In the genomic region with DNA sequence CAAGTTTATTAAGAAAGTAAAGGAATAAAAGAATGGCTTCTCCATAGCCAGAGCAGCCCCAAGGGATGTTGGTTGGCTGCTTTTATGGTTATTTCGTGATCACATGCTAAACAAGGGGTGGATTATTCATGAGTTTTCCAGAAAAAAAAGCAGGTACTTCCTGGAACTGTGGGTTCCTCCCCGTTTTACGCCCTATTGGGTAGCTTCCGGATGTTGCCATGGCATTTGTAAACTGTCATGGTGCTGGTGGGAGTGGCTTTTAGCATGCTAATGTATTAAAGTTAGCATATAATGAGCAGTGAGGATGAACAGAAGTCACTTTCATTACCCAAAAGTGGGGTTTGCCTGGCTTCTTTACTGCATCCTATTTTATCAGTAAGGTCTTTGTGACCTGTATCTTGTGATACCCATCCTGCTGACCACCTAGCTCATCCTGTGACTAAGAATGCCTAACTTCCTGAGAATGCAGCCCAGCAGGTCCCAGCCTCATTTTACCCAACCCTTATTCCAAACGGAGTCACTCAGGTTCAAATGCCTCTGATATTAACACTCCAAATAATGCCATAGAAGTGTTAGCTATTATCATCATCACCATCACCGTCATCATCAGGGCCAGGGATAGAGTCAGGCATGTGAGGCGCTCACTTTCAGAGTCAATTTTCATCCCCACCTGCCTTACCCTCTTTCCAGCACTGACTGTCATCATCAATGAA, we compare ENCODE assay signal across 18 cellular contexts.
DNase-seq lines count a peak whose midpoint lies in the region; ATAC-seq and TF ChIP-seq lines count a peak whose summit lies in the region.
"Had no signal": no experiment of that assay in that cellular context is flagged by ENCODE, and none has a peak within 500 bp of the region (broad histone marks: within the 10 kb centered on the region; RNA-seq: fewer than 3 reads in every experiment).

No MANE protein-coding gene starts in this region.

- no peak overlapping the region for H2BK15ac ChIP-seq in mesenchymal stem cell (ENCODE audit: low read depth, poor library complexity, severe bottlenecking)

- no peak overlapping the region for H3K4me3 ChIP-seq in fibroblast of the aortic adventitia (ENCODE audit: low read depth, low read length)
- H3K4me3 ChIP-seq in mesenchymal stem cell (ENCODE audit: insufficient read depth in 1 of 2, low read depth in 1 of 2, low read length in 2 of 2) = peak overlapping the region in 1 of 2 experiments; percentile 49
- H3K4me3 ChIP-seq in gastrocnemius medialis = no peak overlapping the region
- H3K4me3 ChIP-seq in thyroid gland (replicated peaks in 1 of 3) = no peak overlapping the region
- H3K4me3 ChIP-seq: BLaER1 had no signal

- no peak overlapping the region for H3K4ac ChIP-seq in mesenchymal stem cell (ENCODE audit: low read depth in 1 of 2, low read length in 2 of 2)

- H3K4me3 Mint-ChIP-seq in activated CD8-positive, alpha-beta memory T cell treated with anti-CD3 and anti-CD28 coated beads, Interleukin-2, amount 10 ng/mL, durations not matched to agents 7 days and 5 days = no peak overlapping the region
- H3K4me3 Mint-ChIP-seq in activated CD4-positive, alpha-beta memory T cell treated with anti-CD3 and anti-CD28 coated beads, Interleukin-2, amount 10 ng/mL, durations not matched to agents 7 days and 5 days = no peak overlapping the region
- H3K4me3 Mint-ChIP-seq: CD8-positive, alpha-beta memory T cell had no signal

- H3K9me3 ChIP-seq in mesenchymal stem cell (ENCODE audit: control insufficient read depth, low read length) (no peaks in the 10 kb centered on the region), gastrocnemius medialis (no peaks in the 10 kb centered on the region), thyroid gland (no peaks in the 10 kb centered on the region)
- H3K9me3 ChIP-seq: BLaER1 had no signal

- peaks cover 11% of the 10 kb centered on the region for H3K27me3 Mint-ChIP-seq in activated CD8-positive, alpha-beta memory T cell treated with anti-CD3 and anti-CD28 coated beads, Interleukin-2, amount 10 ng/mL, durations not matched to agents 7 days and 5 days
- peaks cover 7% of the 10 kb centered on the region for H3K27me3 Mint-ChIP-seq in activated CD4-positive, alpha-beta memory T cell treated with anti-CD3 and anti-CD28 coated beads, Interleukin-2, amount 10 ng/mL, durations not matched to agents 7 days and 5 days

- no peak overlapping the region for H2BK5ac ChIP-seq in mesenchymal stem cell (ENCODE audit: low read depth, low read length, poor library complexity, severe bottlenecking)

- H2AFZ ChIP-seq in mesenchymal stem cell (ENCODE audit: low read depth, low read length) = no peak overlapping the region

- ATAC-seq in Right ventricle myocardium superior (ENCODE audit: poor library complexity) = peak; percentile 68
- ATAC-seq in activated CD8-positive, alpha-beta memory T cell treated with anti-CD3 and anti-CD28 coated beads, Interleukin-2, amount 10 ng/mL, durations not matched to agents 7 days and 5 days = no peak
- ATAC-seq in gastrocnemius medialis = no peak

- no peak overlapping the region for H2BK12ac ChIP-seq in mesenchymal stem cell (ENCODE audit: low read length in 2 of 2)

- H3K14ac ChIP-seq in mesenchymal stem cell (ENCODE audit: low read length in 2 of 2) = no peak overlapping the region

- no peak overlapping the region for H3K18ac ChIP-seq in mesenchymal stem cell (ENCODE audit: low read depth in 1 of 2, low read length in 2 of 2)

- CTCF ChIA-PET in activated CD8-positive, alpha-beta memory T cell treated with anti-CD3 and anti-CD28 coated beads, Interleukin-2, amount 10 ng/mL, durations not matched to agents 7 days and 5 days (lab: Charles Lee) = interaction anchor here (0.9 to 1.5 kb wide), 3 partner anchors 207 to 672 kb away, joined by 3 to 5 read pairs (median 3); no protein-coding TSS in a partner anchor
- CTCF ChIA-PET in activated CD4-positive, alpha-beta memory T cell treated with anti-CD3 and anti-CD28 coated beads, Interleukin-2, amount 10 ng/mL, durations not matched to agents 7 days and 5 days (lab: Charles Lee) = interaction anchor here (1.8 to 3.1 kb wide), 4 partner anchors 9 to 284 kb away, joined by 4 to 12 read pairs (median 10); partner anchors contain the start of gene CCDC6

- peak overlapping the region; percentile 43 for H3K9ac ChIP-seq in mesenchymal stem cell (ENCODE audit: low read length)
- H3K9ac ChIP-seq: BLaER1, KMS-11 had no signal

- DNase-seq in Right ventricle myocardium superior (no peak), cardiac septum (ENCODE audit: low spot score) (no peak), fibroblast of the aortic adventitia (ENCODE audit: low read depth) (peak; percentile 60), mesenchymal stem cell (no peak), gastrocnemius medialis (no peak), thyroid gland (no peak)
- no peak for DNase-seq in activated CD8-positive, alpha-beta memory T cell treated with anti-CD3 and anti-CD28 coated beads, Interleukin-2, amount 10 ng/mL, durations not matched to agents 7 days and 5 days
- no peak for DNase-seq in activated CD4-positive, alpha-beta memory T cell treated with anti-CD3 and anti-CD28 coated beads, Interleukin-2, amount 10 ng/mL, durations not matched to agents 7 days and 5 days
- DNase-seq: 8988T; CD8-positive, alpha-beta memory T cell; DMS 273 treated with DMSO at 0.1 percent for 48 hours; GF-D8; NCI-H1048; NCI-H1436 treated with DMSO at 0.1 percent for 48 hours; NCI-H2029 treated with DMSO at 0.1 percent for 48 hours; NCI-H774 had no signal

- H3K4me1 Mint-ChIP-seq in activated CD8-positive, alpha-beta memory T cell treated with anti-CD3 and anti-CD28 coated beads, Interleukin-2, amount 10 ng/mL, durations not matched to agents 7 days and 5 days = peaks cover 4% of the 10 kb centered on the region
- H3K4me1 Mint-ChIP-seq in activated CD4-positive, alpha-beta memory T cell treated with anti-CD3 and anti-CD28 coated beads, Interleukin-2, amount 10 ng/mL, durations not matched to agents 7 days and 5 days = peaks cover 3% of the 10 kb centered on the region

- TF ChIP-seq POLR2A in gastrocnemius medialis (IDR thresholded peaks at IDR 0.05) (no peak), thyroid gland (IDR thresholded peaks at IDR 0.05) (no peak)

- no peaks in the 10 kb centered on the region for H3K36me3 Mint-ChIP-seq in activated CD8-positive, alpha-beta memory T cell treated with anti-CD3 and anti-CD28 coated beads, Interleukin-2, amount 10 ng/mL, durations not matched to agents 7 days and 5 days
- no peaks in the 10 kb centered on the region for H3K36me3 Mint-ChIP-seq in activated CD4-positive, alpha-beta memory T cell treated with anti-CD3 and anti-CD28 coated beads, Interleukin-2, amount 10 ng/mL, durations not matched to agents 7 days and 5 days (ENCODE audit: low read depth)
- H3K36me3 Mint-ChIP-seq: CD8-positive, alpha-beta memory T cell had no signal

- POLR2A ChIA-PET in activated CD4-positive, alpha-beta memory T cell treated with anti-CD3 and anti-CD28 coated beads, Interleukin-2, amount 10 ng/mL, durations not matched to agents 7 days and 5 days (lab: Charles Lee) = no interaction called here

- H4K91ac ChIP-seq in mesenchymal stem cell (ENCODE audit: low read length) = no peak overlapping the region

- H3K27me3 ChIP-seq in mesenchymal stem cell (ENCODE audit: control insufficient read depth in 1 of 2, insufficient read depth in 1 of 2, low read length in 2 of 2) (peaks cover 4% of the 10 kb centered on the region in 2 experiments), gastrocnemius medialis (no peaks in the 10 kb centered on the region), thyroid gland (no peaks in the 10 kb centered on the region)
- H3K27me3 ChIP-seq: BLaER1 had no signal

- H3K27ac ChIP-seq in mesenchymal stem cell (ENCODE audit: low read length, poor library complexity, severe bottlenecking) (no peak overlapping the region), gastrocnemius medialis (no peak overlapping the region), thyroid gland (no peak overlapping the region)
- H3K27ac ChIP-seq: BLaER1, KMS-11 had no signal

- H3K79me1 ChIP-seq in mesenchymal stem cell (replicated peaks; ENCODE audit: low read length, poor library complexity, severe bottlenecking) = no peaks in the 10 kb centered on the region

- H2BK120ac ChIP-seq in mesenchymal stem cell (ENCODE audit: low read depth, low read length) = no peak overlapping the region

- no peak overlapping the region for H3K23ac ChIP-seq in mesenchymal stem cell (ENCODE audit: low read length in 2 of 2)

- H2AK5ac ChIP-seq in mesenchymal stem cell (ENCODE audit: low read length, severe bottlenecking) = no peak overlapping the region

- no peak overlapping the region for H3K4me2 ChIP-seq in mesenchymal stem cell (ENCODE audit: low read length, poor library complexity, severe bottlenecking)
- H3K4me2 ChIP-seq: BLaER1, KMS-11 had no signal

- H3K4me1 ChIP-seq in mesenchymal stem cell (ENCODE audit: control insufficient read depth, insufficient read depth, low read depth, low read length) = no peaks in the 10 kb centered on the region
- H3K4me1 ChIP-seq in gastrocnemius medialis = no peaks in the 10 kb centered on the region
- peaks cover 0 to 3% of the 10 kb centered on the region in 2 donors for H3K4me1 ChIP-seq in thyroid gland

- no peaks in the 10 kb centered on the region for H3K9me3 Mint-ChIP-seq in activated CD8-positive, alpha-beta memory T cell treated with anti-CD3 and anti-CD28 coated beads, Interleukin-2, amount 10 ng/mL, durations not matched to agents 7 days and 5 days (ENCODE audit: low read depth)
- H3K9me3 Mint-ChIP-seq in activated CD4-positive, alpha-beta memory T cell treated with anti-CD3 and anti-CD28 coated beads, Interleukin-2, amount 10 ng/mL, durations not matched to agents 7 days and 5 days = no peaks in the 10 kb centered on the region
- H3K9me3 Mint-ChIP-seq: CD8-positive, alpha-beta memory T cell had no signal

- intact Hi-C loops in Right ventricle myocardium superior (cut with DNase I) = loop anchor here (5.0 kb wide), 2 partner anchors 382 to 842 kb away; no protein-coding TSS in a partner anchor
- intact Hi-C loops in cardiac septum (cut with DNase I) = loop anchor here (2.0 kb wide), 2 partner anchors 207 to 383 kb away; no protein-coding TSS in a partner anchor
- intact Hi-C loops in gastrocnemius medialis (cut with DNase I; ENCODE audit: low total_unique reads) = loop anchor here (2.0 to 10.0 kb wide), 3 partner anchors 671 to 842 kb away; no protein-coding TSS in a partner anchor
- intact Hi-C loops in thyroid gland (cut with DNase I) = loop anchor here (5.0 to 10.0 kb wide), 3 partner anchors 281 to 411 kb away; partner anchors contain the start of gene CCDC6

- H3K36me3 ChIP-seq in mesenchymal stem cell (ENCODE audit: control insufficient read depth in 1 of 2, insufficient read depth in 2 of 2, low read depth in 1 of 2, low read length in 2 of 2) (no peaks in the 10 kb centered on the region), gastrocnemius medialis (no peaks in the 10 kb centered on the region), thyroid gland (no peaks in the 10 kb centered on the region)
- H3K36me3 ChIP-seq: BLaER1 had no signal

- H4K8ac ChIP-seq in mesenchymal stem cell (ENCODE audit: low read length) = no peak overlapping the region

- in situ Hi-C loops in gastrocnemius medialis (cut with MboI; ENCODE audit: low sequenced_read_pairs in 4 of 4) = loop anchor here (5.0 to 25.0 kb wide), 8 partner anchors 181 to 837 kb away; partner anchors contain the start of gene CCDC6 (in 1 of the 4)

- 86% methylated on average over 7 of the region's 7 CpGs for WGBS in mesenchymal stem cell
- WGBS in thyroid gland, 2 donors = 67 to 78% methylated on average over 7 of the region's 7 CpGs

- no peak overlapping the region for H3K27ac Mint-ChIP-seq in activated CD8-positive, alpha-beta memory T cell treated with anti-CD3 and anti-CD28 coated beads, Interleukin-2, amount 10 ng/mL, durations not matched to agents 7 days and 5 days
- no peak overlapping the region for H3K27ac Mint-ChIP-seq in activated CD4-positive, alpha-beta memory T cell treated with anti-CD3 and anti-CD28 coated beads, Interleukin-2, amount 10 ng/mL, durations not matched to agents 7 days and 5 days

- TF ChIP-seq CTCF in fibroblast of the aortic adventitia (IDR thresholded peaks at IDR 0.05; ENCODE audit: insufficient read depth, low read length) (no peak), gastrocnemius medialis (IDR thresholded peaks at IDR 0.05 in 4 of 5, conservative IDR thresholded peaks at IDR 0.05 in 1 of 5) (no peak), thyroid gland (IDR thresholded peaks at IDR 0.05) (no peak)
